Comparison of ENCODE assay signal across 8 cellular contexts in the genomic region with DNA sequence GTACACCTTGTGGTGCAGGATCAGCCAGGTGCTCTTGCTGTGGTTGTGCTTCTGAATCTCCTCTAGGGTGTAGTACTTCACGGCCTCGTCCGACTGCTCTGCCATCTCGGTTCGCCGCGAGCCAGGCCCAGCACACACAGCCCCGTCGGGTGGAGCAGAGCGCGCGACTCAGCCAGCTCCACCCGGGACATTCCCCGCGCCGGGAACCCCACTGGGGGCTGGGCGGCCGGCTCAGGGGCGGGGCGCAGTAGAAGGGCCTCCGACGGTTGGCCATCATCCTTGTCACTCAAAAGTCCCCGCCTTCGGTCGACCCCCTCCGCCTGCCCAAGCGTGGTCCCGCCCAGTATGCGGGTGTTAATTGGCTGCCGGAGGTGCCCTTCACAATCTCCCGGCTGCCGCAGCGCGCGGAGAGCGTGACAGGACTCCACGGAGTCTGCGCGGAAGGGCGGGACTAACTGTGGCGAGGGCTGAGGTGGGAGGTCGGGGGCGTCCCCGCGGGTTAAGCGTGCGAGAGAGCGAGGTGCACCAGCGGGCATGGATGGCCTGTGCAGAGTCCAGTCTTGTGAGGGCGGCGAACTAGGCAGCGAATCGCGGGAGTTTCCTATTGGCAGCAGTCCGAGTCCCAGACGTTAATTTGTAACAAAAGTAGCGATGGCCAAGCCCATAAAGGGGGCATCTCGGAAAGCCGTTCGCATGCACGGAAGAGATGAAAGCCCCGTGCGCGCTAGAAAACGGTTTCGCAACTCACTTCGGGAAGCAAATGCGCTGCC. TPM values are rescaled to one million over a fixed set of nuclear protein-coding genes. Genes with fewer than 3 reads are reported as not detected.
DNase-seq lines count a peak whose midpoint lies in the region; ATAC-seq and TF ChIP-seq lines count a peak whose summit lies in the region.

A gene with protein sequence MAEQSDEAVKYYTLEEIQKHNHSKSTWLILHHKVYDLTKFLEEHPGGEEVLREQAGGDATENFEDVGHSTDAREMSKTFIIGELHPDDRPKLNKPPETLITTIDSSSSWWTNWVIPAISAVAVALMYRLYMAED (minus strand): TSS at position 193 of the 770 bp plus-strand sequence. CDS start 88 bp downstream, at position 105.

- H3K27ac ChIP-seq in RWPE2 (ENCODE audit: poor library complexity, severe bottlenecking): no peak within 1 kb of the TSS

- H3K4me3 ChIP-seq in RWPE2 (ENCODE audit: severe bottlenecking): peak within 1 kb of the TSS; percentile 71

- TF ChIP-seq CTCF in RWPE2 (IDR thresholded peaks at IDR 0.05; ENCODE audit: poor library complexity, severe bottlenecking): no peak

- peaks cover 6 to 18% of the 10 kb centered on the region in 2 donors for H3K4me1 Mint-ChIP-seq in natural killer cell treated with Interleukin-12 subunit alpha and Interleukin-12 subunit beta and Interleukin-15 and Interleukin-18, amount 100 ng/mL, for 72 hours (ENCODE audit: low read depth in 2 of 2)

- H3K27me3 Mint-ChIP-seq in natural killer cell treated with Interleukin-12 subunit alpha and Interleukin-12 subunit beta and Interleukin-15 and Interleukin-18, amount 100 ng/mL, for 72 hours: no peaks in the 10 kb centered on the region

- no peaks in the 10 kb centered on the region for H3K9me3 Mint-ChIP-seq in natural killer cell treated with Interleukin-12 subunit alpha and Interleukin-12 subunit beta and Interleukin-15 and Interleukin-18, amount 100 ng/mL, for 72 hours

- no peaks in the 10 kb centered on the region for H3K36me3 ChIP-seq in RWPE2 (ENCODE audit: low read depth)

- 0 out of 2 replicates have a peak, but pooled peaks have one; percentile 21 for TF ChIP-seq EP300 in Ishikawa (IDR thresholded peaks at IDR 0.05; ENCODE audit: borderline replicate concordance)

- H3K4me1 ChIP-seq in RWPE2 (ENCODE audit: insufficient read depth, poor library complexity, severe bottlenecking): no peaks in the 10 kb centered on the region

- no peak for TF ChIP-seq RAD21 in Ishikawa (IDR thresholded peaks at IDR 0.05; ENCODE audit: low read depth)

- peak within 1 kb of the TSS; percentile 61 for H3K4me3 Mint-ChIP-seq in natural killer cell treated with Interleukin-12 subunit alpha and Interleukin-12 subunit beta and Interleukin-15 and Interleukin-18, amount 100 ng/mL, for 72 hours

- H3K9me3 ChIP-seq in RWPE2 (ENCODE audit: severe bottlenecking): no peaks in the 10 kb centered on the region

- peak; percentile 100 for ATAC-seq in GM21528 (IDR thresholded peaks at IDR 0.05; ENCODE audit: low FRiP score, unreplicated experiment)
- peak; percentile 98 for ATAC-seq in RWPE2 (ENCODE audit: low read depth)
- peak; percentile 100 for ATAC-seq in natural killer cell treated with Interleukin-12 subunit alpha and Interleukin-12 subunit beta and Interleukin-15 and Interleukin-18, amount 100 ng/mL, for 72 hours
- ATAC-seq in stimulated activated naive CD8-positive, alpha-beta T cell treated with anti-CD3 and anti-CD28 coated beads, Interleukin-15, Interleukin-2, amounts not matched to agents 100 U/mL and 50 U/mL, for 24 hours: peak; percentile 99

- H3K27ac Mint-ChIP-seq in natural killer cell treated with Interleukin-12 subunit alpha and Interleukin-12 subunit beta and Interleukin-15 and Interleukin-18, amount 100 ng/mL, for 72 hours: peak within 1 kb of the TSS; percentile 64 to 85

- no peaks in the 10 kb centered on the region for H3K27me3 ChIP-seq in RWPE2 (ENCODE audit: insufficient read depth, poor library complexity, severe bottlenecking)

- DNase-seq in DMS153 (lab: John Stamatoyannopoulos, UW) (peak; percentile 90), RWPE2 (ENCODE audit: low spot score) (peak; percentile 94), fibroblast of peridontal ligament (ENCODE audit: extremely low read depth) (peak; percentile 95)
- peak; percentile 98 for DNase-seq in activated T-helper 9 cell treated with anti-CD3 and anti-CD28 coated beads, Interleukin-2, amount 50 U/mL, for 16 hours (ENCODE audit: low read depth)
- DNase-seq in natural killer cell treated with Interleukin-12 subunit alpha and Interleukin-12 subunit beta and Interleukin-15 and Interleukin-18, amount 100 ng/mL, for 72 hours (ENCODE audit: low spot score): peak; percentile 99
- DNase-seq in stimulated activated naive CD8-positive, alpha-beta T cell treated with anti-CD3 and anti-CD28 coated beads, Interleukin-15, Interleukin-2, amounts not matched to agents 100 U/mL and 50 U/mL, for 24 hours: peak; percentile 99

- H3K36me3 Mint-ChIP-seq in natural killer cell treated with Interleukin-12 subunit alpha and Interleukin-12 subunit beta and Interleukin-15 and Interleukin-18, amount 100 ng/mL, for 72 hours: no peaks in the 10 kb centered on the region

TF ChIP-seq in Ishikawa, 13 proteins besides CTCF, POLR2A, EP300 and RAD21:
- TF ChIP-seq CEBPB (IDR thresholded peaks at IDR 0.05) (peak; percentile 88), EGR1 (IDR thresholded peaks at IDR 0.05) (peak; percentile 74), NFIC (IDR thresholded peaks at IDR 0.05) (peak; percentile 27; the same call in 1 of the 2 replicates), FOXM1 (IDR thresholded peaks at IDR 0.05; ENCODE audit: borderline replicate concordance, low read depth) (no peak), TAF1 (IDR thresholded peaks at IDR 0.05; ENCODE audit: low read depth) (peak; percentile 78), TCF12 (IDR thresholded peaks at IDR 0.05; ENCODE audit: low read depth) (peak; percentile 47; the same call in 1 of the 2 replicates), YY1 (IDR thresholded peaks at IDR 0.05; ENCODE audit: low read depth) (no peak), CREB1 (IDR thresholded peaks at IDR 0.05; ENCODE audit: low read depth) (peak; percentile 53), ZBTB7A (IDR thresholded peaks at IDR 0.05; ENCODE audit: low read depth) (peak; percentile 99)
- TF ChIP-seq, protein P1, sequence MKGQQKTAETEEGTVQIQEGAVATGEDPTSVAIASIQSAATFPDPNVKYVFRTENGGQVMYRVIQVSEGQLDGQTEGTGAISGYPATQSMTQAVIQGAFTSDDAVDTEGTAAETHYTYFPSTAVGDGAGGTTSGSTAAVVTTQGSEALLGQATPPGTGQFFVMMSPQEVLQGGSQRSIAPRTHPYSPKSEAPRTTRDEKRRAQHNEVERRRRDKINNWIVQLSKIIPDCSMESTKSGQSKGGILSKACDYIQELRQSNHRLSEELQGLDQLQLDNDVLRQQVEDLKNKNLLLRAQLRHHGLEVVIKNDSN (IDR thresholded peaks at IDR 0.05): peak; percentile 4; the same call in 1 of the 2 replicates
- TF ChIP-seq, protein P2, sequence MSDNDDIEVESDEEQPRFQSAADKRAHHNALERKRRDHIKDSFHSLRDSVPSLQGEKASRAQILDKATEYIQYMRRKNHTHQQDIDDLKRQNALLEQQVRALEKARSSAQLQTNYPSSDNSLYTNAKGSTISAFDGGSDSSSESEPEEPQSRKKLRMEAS (IDR thresholded peaks at IDR 0.05): peak; percentile 93

RNA-seq across cellular contexts. Expression of the gene that starts here (rescaled TPM):
- total RNA-seq in natural killer cell treated with Interleukin-12 subunit alpha and Interleukin-12 subunit beta and Interleukin-15 and Interleukin-18, amount 100 ng/mL, for 72 hours: 10 to 100 TPM; 27.2 to 55.6 TPM
